ENCODE assay signal across 16 cellular contexts in genomic region chr11:125542709-125543108, GRCh38. TPM values are rescaled to one million over a fixed set of nuclear protein-coding genes. Genes with fewer than 3 reads are reported as not detected.
DNase-seq lines count a peak whose midpoint lies in the region; ATAC-seq, FAIRE-seq and TF ChIP-seq lines count a peak whose summit lies in the region.
"Had no signal": no experiment of that assay in that cellular context is flagged by ENCODE, and none has a peak within 500 bp of the region (broad histone marks: within the 10 kb centered on the region; RNA-seq: fewer than 3 reads in every experiment).

No MANE protein-coding gene starts in this region.

- DNase-seq in Kasumi-1 (lab: John Stamatoyannopoulos, UW) (peak; percentile 1 to 3), pancreas (no peak)
- no peak for DNase-seq in activated CD4-positive, alpha-beta T cell treated with anti-CD3 and anti-CD28 coated beads for 1 hour
- DNase-seq in activated CD4-positive, CD25-positive, alpha-beta regulatory T cell treated with anti-CD3 and anti-CD28 coated beads, Interleukin-2, amount 50 U/mL, for 72 hours: no peak
- DNase-seq: 8988T; C1 segment of cervical spinal cord; CD4-positive, alpha-beta memory T cell; DND-41; GF-D8; HFFc6 had no signal

- FAIRE-seq in A204.1 (lab: Jason Lieb, UNC): peak; percentile 91
- FAIRE-seq in endometrium (lab: Jason Lieb, UNC): peak; percentile 8
- peak; percentile 39 for FAIRE-seq in pancreas (lab: Jason Lieb, UNC)
- FAIRE-seq: GM19239, H1 had no signal

- no peak overlapping the region for H3K27ac ChIP-seq in pancreas

- no peaks in the 10 kb centered on the region for H3K4me1 ChIP-seq in pancreas
- H3K4me1 ChIP-seq: HAP-1 had no signal

- no peak overlapping the region for H3K4me3 ChIP-seq in pancreas
- H3K4me3 ChIP-seq: HAP-1 had no signal

- no peak for TF ChIP-seq CTCF in pancreas (IDR thresholded peaks at IDR 0.05)

- no peaks in the 10 kb centered on the region for H3K27me3 ChIP-seq in pancreas

- intact Hi-C loops in pancreas (cut with DNase I): no loop called here

- no peaks in the 10 kb centered on the region for H3K9me3 ChIP-seq in pancreas

- H3K36me3 ChIP-seq in pancreas: no peaks in the 10 kb centered on the region
- H3K36me3 ChIP-seq: HAP-1 had no signal

- ATAC-seq in pancreas (no peak), HG03442 (IDR thresholded peaks at IDR 0.05; ENCODE audit: unreplicated experiment) (no peak)

RNA-seq across cellular contexts. Expression of gene EI24, which starts 26.6 kb away (rescaled TPM):
- total RNA-seq in pancreas: 10 to 100 TPM; 42.4 to 65.6 (median 52.5) TPM
- polyA plus RNA-seq in pancreas: 10 to 100 TPM; 24.6 to 46.3 TPM

RNA-seq across cellular contexts. Expression of gene FEZ1, which starts 46.6 kb away (rescaled TPM):
- 1 to 10 TPM in 4 of 6 donors, under 1 TPM in 2; 0.73 to 3.4 (median 1.6) TPM for total RNA-seq in pancreas
- polyA plus RNA-seq in pancreas: 1 to 10 TPM; 3.7 to 6.1 TPM

RNA-seq across cellular contexts. Expression of gene STT3A, which starts 49.9 kb away (rescaled TPM):
- 100 to 1,000 TPM in 3 of 6 donors, 10 to 100 TPM in 3; 83.8 to 121 (median 101) TPM for total RNA-seq in pancreas
- 10 to 100 TPM; 37.4 to 66.0 TPM for polyA plus RNA-seq in pancreas

Comparison
In these comparisons a context has a peak if more than half of its experiments do, and no peak if none do; other contexts are left out.
1. DNase-seq: peak in Kasumi-1 (2 of 2); none in pancreas (0 of 6), activated CD4-positive, alpha-beta T cell treated with anti-CD3 and anti-CD28 coated beads for 1 hour (single experiment) and activated CD4-positive, CD25-positive, alpha-beta regulatory T cell treated with anti-CD3 and anti-CD28 coated beads, Interleukin-2, amount 50 U/mL, for 72 hours (single experiment).